9 cellular contexts compared by ENCODE assay signal in genomic region chr14:103118663-103119404, GRCh38. TPM values are rescaled to one million over a fixed set of nuclear protein-coding genes. Genes with fewer than 3 reads are reported as not detected.
DNase-seq lines count a peak whose midpoint lies in the region; FAIRE-seq and TF ChIP-seq lines count a peak whose summit lies in the region.
"Had no signal": no experiment of that assay in that cellular context is flagged by ENCODE, and none has a peak within 500 bp of the region (broad histone marks: within the 10 kb centered on the region; RNA-seq: fewer than 3 reads in every experiment).

No MANE protein-coding gene starts in this region.

- peaks cover 9% of the 10 kb centered on the region for H3K27me3 Mint-ChIP-seq in progenitor cell of endocrine pancreas

- DNase-seq in Ammon's horn (ENCODE audit: low spot score) (peak; percentile 76), SKM-1 (lab: John Stamatoyannopoulos, UW; ENCODE audit: unreplicated experiment) (peak; percentile 45), cardiac septum (ENCODE audit: low spot score) (peak; percentile 96), pons (ENCODE audit: low spot score) (peak; percentile 55), GM12892 (ENCODE audit: insufficient read length) (no peak), progenitor cell of endocrine pancreas (ENCODE audit: low spot score, unreplicated experiment) (no peak), DMS 273 treated with DMSO at 0.1 percent for 48 hours (lab: John Stamatoyannopoulos, UW) (no peak)
- no peak for DNase-seq in activated CD4-positive, alpha-beta T cell treated with anti-CD3 and anti-CD28 coated beads for 4 hours

- intact Hi-C loops in cardiac septum (cut with DNase I), result no loop called here

- TF ChIP-seq CTCF in progenitor cell of endocrine pancreas (IDR thresholded peaks at IDR 0.05; ENCODE audit: unreplicated experiment), result no peak

- H3K4me3 Mint-ChIP-seq in progenitor cell of endocrine pancreas (ENCODE audit: low read depth), result no peak overlapping the region

- no peaks in the 10 kb centered on the region for H3K36me3 Mint-ChIP-seq in progenitor cell of endocrine pancreas (ENCODE audit: insufficient read depth)

- no peaks in the 10 kb centered on the region for H3K9me3 Mint-ChIP-seq in progenitor cell of endocrine pancreas (ENCODE audit: low read depth)

- no peak overlapping the region for H3K27ac Mint-ChIP-seq in progenitor cell of endocrine pancreas

- FAIRE-seq in GM12892 (lab: Jason Lieb, UNC), result no peak

- peaks cover 1% of the 10 kb centered on the region for H3K4me1 Mint-ChIP-seq in progenitor cell of endocrine pancreas (ENCODE audit: low read depth)

- TF ChIP-seq POLR2A in GM12892 (IDR thresholded peaks at IDR 0.05; ENCODE audit: low read depth, low read length), result no peak

RNA-seq across cellular contexts. Expression of gene TNFAIP2, which starts 4.4 kb away (rescaled TPM):
- total RNA-seq in cardiac septum (31.3 TPM), progenitor cell of endocrine pancreas (17.8 and 19.6 TPM in 2 replicates)
- 71.3 TPM for polyA plus RNA-seq in GM12892 (2012; ENCODE audit: missing spikeins)

RNA-seq across cellular contexts. Expression of gene EXOC3L4, which starts 24.3 kb away (rescaled TPM):
- 0.46 TPM for total RNA-seq in cardiac septum
- polyA plus RNA-seq in GM12892 (2012; ENCODE audit: missing spikeins), result not detected
- 28.4 and 30.8 TPM in 2 replicates for total RNA-seq in progenitor cell of endocrine pancreas
- total RNA-seq: activated CD8-positive, alpha-beta memory T cell treated with anti-CD3 and anti-CD28 coated beads for 36 hours had no signal

RNA-seq across cellular contexts. Expression of gene LBHD2, which starts 34.8 kb away (rescaled TPM):
- total RNA-seq in cardiac septum (not detected), progenitor cell of endocrine pancreas (not detected in 2 replicates)
- polyA plus RNA-seq in GM12892 (2012; ENCODE audit: missing spikeins), result not detected
- total RNA-seq: activated CD8-positive, alpha-beta memory T cell treated with anti-CD3 and anti-CD28 coated beads for 36 hours had no signal

Comparison
In these comparisons a context has a peak if more than half of its experiments do, and no peak if none do; other contexts are left out.
1. DNase-seq: peak in Ammon's horn (single experiment), SKM-1 (single experiment), cardiac septum (single experiment) and pons (single experiment); none in GM12892 (single experiment), progenitor cell of endocrine pancreas (single experiment), DMS 273 treated with DMSO at 0.1 percent for 48 hours (single experiment) and activated CD4-positive, alpha-beta T cell treated with anti-CD3 and anti-CD28 coated beads for 4 hours (0 of 2).
2. RNA of gene EXOC3L4, which starts 24.3 kb away (total RNA-seq): 28.4 to 30.8 TPM in progenitor cell of endocrine pancreas; 0.46 TPM in cardiac septum (single experiment); every median in the first group is over 10 times any median in the second.